Comparison of ENCODE assay signal across 32 cellular contexts in the genomic region with DNA sequence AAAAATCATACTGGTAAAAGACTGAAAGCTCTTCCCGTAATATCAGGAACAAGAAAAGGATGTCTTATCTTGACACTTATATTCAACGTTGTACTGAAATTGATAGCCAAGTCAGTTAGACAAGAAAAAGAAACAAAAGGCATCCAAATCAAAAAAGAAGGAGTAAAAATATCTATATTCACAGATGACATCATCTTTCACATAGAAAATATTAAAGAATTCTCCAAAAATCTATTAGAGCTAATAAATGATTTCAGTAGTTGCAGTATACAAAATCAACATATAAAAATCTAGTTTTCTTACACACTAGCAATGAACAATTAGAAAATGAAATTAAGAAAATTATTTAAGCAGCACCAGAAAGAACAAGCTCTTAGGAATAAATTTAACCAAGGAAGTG.
"Had no signal": no experiment of that assay in that cellular context is flagged by ENCODE, and none has a peak within 500 bp of the region (broad histone marks: within the 10 kb centered on the region; RNA-seq: fewer than 3 reads in every experiment).

No MANE protein-coding gene starts in this region.

- H3K27ac ChIP-seq: adrenal gland, body of pancreas, brain microvascular endothelial cell, breast epithelium, VCaP had no signal

- H3K36me3 ChIP-seq: adrenal gland, brain microvascular endothelial cell, breast epithelium had no signal

- ATAC-seq: activated CD8-positive, alpha-beta T cell treated with anti-CD3 and anti-CD28 coated beads for 36 hours; activated naive CD4-positive, alpha-beta T cell treated with anti-CD3 and anti-CD28 coated beads, Interleukin-2, amount 50 U/mL, for 72 hours; activated T-cell treated with anti-CD3 and anti-CD28 coated beads, Interleukin-2, amount 50 U/mL, for 4 hours; activated T-cell treated with anti-CD3 and anti-CD28 coated beads, Interleukin-2, amount 50 U/mL, for 72 hours; activated T-helper 17 cell treated with anti-CD3 and anti-CD28 coated beads, Interleukin-2, amount 50 U/mL, for 72 hours; body of pancreas had no signal

- H3K27me3 ChIP-seq: adrenal gland, body of pancreas, brain microvascular endothelial cell, breast epithelium had no signal

- FAIRE-seq: TTC549 had no signal

- H3K4me1 ChIP-seq: adrenal gland, body of pancreas, breast epithelium had no signal

- H3K9me3 ChIP-seq: body of pancreas, breast epithelium had no signal

- DNase-seq: activated B cell treated with CpG ODN at 0.5 μM for 24 hours; activated CD4-positive, alpha-beta memory T cell treated with anti-CD3 and anti-CD28 coated beads for 36 hours; activated CD4-positive, alpha-beta T cell treated with anti-CD3 and anti-CD28 coated beads for 4 hours; activated CD4-positive, alpha-beta T cell treated with anti-CD3 and anti-CD28 coated beads, Interleukin-2, amount 10 ng/mL, durations not matched to agents 24 days and 14 days; activated CD4-positive, alpha-beta T cell treated with anti-CD3 and anti-CD28 coated beads, Interleukin-2, amount 50 U/mL, for 1 hour; activated CD4-positive, alpha-beta T cell treated with anti-CD3 and anti-CD28 coated beads, Interleukin-2, amount 50 U/mL, for 4 hours; activated CD4-positive, CD25-positive, alpha-beta regulatory T cell treated with anti-CD3 and anti-CD28 coated beads, Interleukin-2, amount 50 U/mL, for 72 hours; activated CD8-positive, alpha-beta memory T cell treated with anti-CD3 and anti-CD28 coated beads, Interleukin-2, amount 50 U/mL, for 4 hours; activated CD8-positive, alpha-beta T cell treated with anti-CD3 and anti-CD28 coated beads for 36 hours; activated effector memory CD4-positive, alpha-beta T cell treated with anti-CD3 and anti-CD28 coated beads, Interleukin-2, amount 50 U/mL, for 16 hours; activated gamma-delta T cell treated with Interleukin-2 at 50 U/mL for 16 hours; activated naive CD4-positive, alpha-beta T cell; activated naive CD4-positive, alpha-beta T cell treated with anti-CD3 and anti-CD28 coated beads for 36 hours; activated naive CD4-positive, alpha-beta T cell treated with anti-CD3 and anti-CD28 coated beads, Interleukin-2, amount 50 U/mL, for 16 hours; activated naive CD8-positive, alpha-beta T cell treated with anti-CD3 and anti-CD28 coated beads for 36 hours; activated T-cell treated with anti-CD3 and anti-CD28 coated beads for 4 hours; activated T-cell treated with anti-CD3 and anti-CD28 coated beads, Interleukin-2, amount 50 U/mL, for 1 hour; activated T-cell treated with anti-CD3 and anti-CD28 coated beads, Interleukin-2, amount 50 U/mL, for 4 hours; activated T-cell treated with anti-CD3 and anti-CD28 coated beads, Interleukin-2, amount 50 U/mL, for 72 hours; adrenal gland; amniotic stem cell; aorta; body of pancreas; brain microvascular endothelial cell; central memory CD4-positive, alpha-beta T cell; T-helper 2 cell; T-helper 9 cell had no signal

- H3K4me3 ChIP-seq: adrenal gland, body of pancreas, breast epithelium had no signal
